In genomic region chr4:94262163-94263016, GRCh38 we compare ENCODE assay signal across 1 cellular context.
TF ChIP-seq lines count a peak whose summit lies in the region.

No MANE protein-coding gene starts in this region.

TF ChIP-seq in GM12878, 131 proteins besides CTCF, POLR2A, EP300 and RAD21 (continued from another document):
- TF ChIP-seq PAX5 (IDR thresholded peaks at IDR 0.05; ENCODE audit: borderline replicate concordance, low read depth, low read length) (no peak), RUNX3 (IDR thresholded peaks at IDR 0.05; ENCODE audit: low read length) (no peak), RBBP5 (conservative IDR thresholded peaks at IDR 0.05) (no peak), MTA3 (IDR thresholded peaks at IDR 0.05; ENCODE audit: borderline replicate concordance, low read length) (no peak), NRF1 (conservative IDR thresholded peaks at IDR 0.05; ENCODE audit: low read depth, low read length) (no peak)
